Comparison of ENCODE assay signal across 15 cellular contexts in the genomic region with DNA sequence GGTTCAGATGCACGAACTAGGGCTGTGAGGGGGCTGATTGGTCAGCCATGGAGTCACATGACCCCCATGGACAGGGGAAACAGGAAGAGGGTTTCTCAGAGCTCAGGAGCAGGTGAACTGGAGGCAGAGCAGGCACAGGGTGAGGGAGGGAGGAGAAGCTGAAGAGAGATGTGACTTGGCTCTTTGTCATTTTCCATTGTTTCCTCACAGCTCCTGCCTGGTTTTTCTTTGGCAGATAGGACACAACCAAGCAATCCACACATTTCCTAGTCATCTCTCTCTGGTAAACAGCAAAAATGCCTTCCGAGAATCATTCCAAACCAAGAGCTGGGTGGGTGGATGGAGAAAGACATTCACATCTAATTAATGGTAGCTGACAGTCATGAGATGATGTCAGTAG. TPM values are rescaled to one million over a fixed set of nuclear protein-coding genes. Genes with fewer than 3 reads are reported as not detected.
A peak's percentile ranks its signal among the peaks of the same experiment; 100 is the strongest.
DNase-seq lines count a peak whose midpoint lies in the region; ATAC-seq and TF ChIP-seq lines count a peak whose summit lies in the region.
"Had no signal": no experiment of that assay in that cellular context is flagged by ENCODE, and none has a peak within 500 bp of the region (broad histone marks: within the 10 kb centered on the region; RNA-seq: fewer than 3 reads in every experiment).

No MANE protein-coding gene starts in this region.

- H4K8ac ChIP-seq in mesenchymal stem cell (ENCODE audit: low read length) = no peak overlapping the region

- H3K4me1 ChIP-seq in mesenchymal stem cell (ENCODE audit: control insufficient read depth, insufficient read depth, low read depth, low read length) (peaks cover 11% of the 10 kb centered on the region), thyroid gland (peaks cover 6 to 13% of the 10 kb centered on the region in 2 donors)
- H3K4me1 ChIP-seq: parathyroid adenoma had no signal

- H2BK5ac ChIP-seq in mesenchymal stem cell (ENCODE audit: low read depth, low read length, poor library complexity, severe bottlenecking) = peak overlapping the region; percentile 33

- H2AK5ac ChIP-seq in mesenchymal stem cell (ENCODE audit: low read length, severe bottlenecking) = peak overlapping the region; percentile 97

- no peak for TF ChIP-seq POLR2A in thyroid gland (IDR thresholded peaks at IDR 0.05)

- H3K27me3 ChIP-seq in brain microvascular endothelial cell (replicated peaks) = no peaks in the 10 kb centered on the region
- no peaks in the 10 kb centered on the region for H3K27me3 ChIP-seq in mesenchymal stem cell (ENCODE audit: control insufficient read depth in 1 of 2, insufficient read depth in 1 of 2, low read length in 2 of 2)
- H3K27me3 ChIP-seq in thyroid gland = no peaks in the 10 kb centered on the region

- no peaks in the 10 kb centered on the region for H3K36me3 ChIP-seq in brain microvascular endothelial cell (replicated peaks)
- H3K36me3 ChIP-seq in mesenchymal stem cell (ENCODE audit: control insufficient read depth in 1 of 2, insufficient read depth in 2 of 2, low read depth in 1 of 2, low read length in 2 of 2) = no peaks in the 10 kb centered on the region
- no peaks in the 10 kb centered on the region for H3K36me3 ChIP-seq in thyroid gland

- no peak for TF ChIP-seq CTCF in brain microvascular endothelial cell (IDR thresholded peaks at IDR 0.05; ENCODE audit: low read depth, low read length, missing control alignments)
- no peak for TF ChIP-seq CTCF in thyroid gland (IDR thresholded peaks at IDR 0.05)

- no peak for ATAC-seq in HG03378 (IDR thresholded peaks at IDR 0.05; ENCODE audit: unreplicated experiment)

- WGBS in mesenchymal stem cell = 72% methylated on average over 2 of the region's 2 CpGs
- 80 to 84% methylated on average over 2 of the region's 2 CpGs for WGBS in thyroid gland, 2 donors

- H3K18ac ChIP-seq in mesenchymal stem cell (ENCODE audit: low read depth in 1 of 2, low read length in 2 of 2) = peak overlapping the region in 1 of 2 experiments; percentile 25

- no peaks in the 10 kb centered on the region for H3K9me3 ChIP-seq in mesenchymal stem cell (ENCODE audit: control insufficient read depth, low read length)
- H3K9me3 ChIP-seq in thyroid gland = no peaks in the 10 kb centered on the region

- DNase-seq in GM04504 (ENCODE audit: low read depth) = peak; percentile 80
- DNase-seq in brain microvascular endothelial cell = no peak
- DNase-seq in mesenchymal stem cell = no peak
- DNase-seq in thyroid gland = no peak
- no peak for DNase-seq in epidermal melanocyte (ENCODE audit: insufficient read length, low spot score)
- DNase-seq in NCI-H1436 (lab: John Stamatoyannopoulos, UW) = no peak
- no peak for DNase-seq in activated CD4-positive, alpha-beta T cell treated with anti-CD3 and anti-CD28 coated beads for 4 hours
- DNase-seq: CD8-positive, alpha-beta memory T cell; immature natural killer cell; mesendoderm; NCI-H1436 treated with DMSO at 0.1 percent for 48 hours; NCI-H446 treated with DMSO at 0.1 percent for 48 hours had no signal

- H2BK120ac ChIP-seq in mesenchymal stem cell (ENCODE audit: low read depth, low read length) = no peak overlapping the region

- no peak overlapping the region for H3K4me2 ChIP-seq in mesenchymal stem cell (ENCODE audit: low read length, poor library complexity, severe bottlenecking)

- no peak overlapping the region for H3K14ac ChIP-seq in mesenchymal stem cell (ENCODE audit: low read length in 2 of 2)

- peaks cover 2% of the 10 kb centered on the region for H3K79me1 ChIP-seq in mesenchymal stem cell (replicated peaks; ENCODE audit: low read length, poor library complexity, severe bottlenecking)

- H3K27ac ChIP-seq in brain microvascular endothelial cell = peak overlapping the region; percentile 55
- H3K27ac ChIP-seq in mesenchymal stem cell (ENCODE audit: low read length, poor library complexity, severe bottlenecking) = peak overlapping the region; percentile 57
- peak overlapping the region in 2 of 3 donors; percentile 25 to 40 for H3K27ac ChIP-seq in thyroid gland
- H3K27ac ChIP-seq: parathyroid adenoma, SK-N-MC had no signal

- H4K91ac ChIP-seq in mesenchymal stem cell (ENCODE audit: low read length) = no peak overlapping the region

- H3K23ac ChIP-seq in mesenchymal stem cell (ENCODE audit: low read length in 2 of 2) = no peak overlapping the region

- peak overlapping the region in 1 of 2 experiments; percentile 29 for H2BK12ac ChIP-seq in mesenchymal stem cell (ENCODE audit: low read length in 2 of 2)

- H3K4me3 ChIP-seq in brain microvascular endothelial cell (ENCODE audit: low read depth, low read length) (no peak overlapping the region), mesenchymal stem cell (ENCODE audit: insufficient read depth in 1 of 2, low read depth in 1 of 2, low read length in 2 of 2) (peak overlapping the region in 1 of 2 experiments; percentile 8), thyroid gland (replicated peaks in 1 of 3) (no peak overlapping the region)
- H3K4me3 ChIP-seq: SK-N-MC had no signal

- intact Hi-C loops in thyroid gland (cut with DNase I) = no loop called here

- in situ Hi-C loops in brain microvascular endothelial cell (cut with HindIII; ENCODE audit: low pct_ligation_motif_present, low sequenced_read_pairs) = no loop called here

- no peak overlapping the region for H3K4ac ChIP-seq in mesenchymal stem cell (ENCODE audit: low read depth in 1 of 2, low read length in 2 of 2)

- H2AFZ ChIP-seq in mesenchymal stem cell (ENCODE audit: low read depth, low read length) = no peak overlapping the region
- H2AFZ ChIP-seq: parathyroid adenoma had no signal

- peak overlapping the region; percentile 87 for H3K9ac ChIP-seq in mesenchymal stem cell (ENCODE audit: low read length)
- H3K9ac ChIP-seq: parathyroid adenoma had no signal

- no peak overlapping the region for H2BK15ac ChIP-seq in mesenchymal stem cell (ENCODE audit: low read depth, poor library complexity, severe bottlenecking)

RNA-seq across cellular contexts. Expression of a gene that starts 43.4 kb away (rescaled TPM):
- polyA plus RNA-seq in mesenchymal stem cell (2013, experiment 1 of 2) = 22.4 TPM
- 23.5 TPM for polyA plus RNA-seq in mesenchymal stem cell (2013, experiment 2 of 2)
- 10 to 100 TPM; 13.9 to 64.6 (median 25.6) TPM for total RNA-seq in thyroid gland
